ENCODE assay signal across 17 cellular contexts in genomic region chr4:88446124-88446523, GRCh38.
"Had no signal": no experiment of that assay in that cellular context is flagged by ENCODE, and none has a peak within 500 bp of the region (broad histone marks: within the 10 kb centered on the region; RNA-seq: fewer than 3 reads in every experiment).

No MANE protein-coding gene starts in this region.

- ATAC-seq: activated CD4-positive, alpha-beta T cell treated with anti-CD3 and anti-CD28 coated beads for 36 hours; body of pancreas; natural killer cell had no signal

- H3K79me2 ChIP-seq: parathyroid adenoma had no signal

- H2AFZ ChIP-seq: parathyroid adenoma had no signal

- H3K9ac ChIP-seq: parathyroid adenoma had no signal

- H3K27ac ChIP-seq: body of pancreas, neutrophil, parathyroid adenoma, transverse colon, VCaP had no signal

- H3K36me3 ChIP-seq: neutrophil, transverse colon had no signal

- H3K27me3 Mint-ChIP-seq: activated CD4-positive, alpha-beta memory T cell treated with anti-CD3 and anti-CD28 coated beads for 36 hours; activated CD4-positive, alpha-beta T cell treated with anti-CD3 and anti-CD28 coated beads for 36 hours; activated naive CD4-positive, alpha-beta T cell treated with anti-CD3 and anti-CD28 coated beads, Interleukin-2, amount 50 U/mL, for 24 hours; activated T-cell treated with anti-CD3 and anti-CD28 coated beads, Interleukin-2, amount 50 U/mL, for 24 hours had no signal

- H3K4me3 Mint-ChIP-seq: activated CD4-positive, alpha-beta memory T cell treated with anti-CD3 and anti-CD28 coated beads for 36 hours; activated CD4-positive, alpha-beta T cell treated with anti-CD3 and anti-CD28 coated beads for 36 hours; activated naive CD4-positive, alpha-beta T cell treated with anti-CD3 and anti-CD28 coated beads, Interleukin-2, amount 50 U/mL, for 24 hours; activated T-cell treated with anti-CD3 and anti-CD28 coated beads, Interleukin-2, amount 50 U/mL, for 24 hours; endodermal cell; natural killer cell had no signal

- H3K4me1 ChIP-seq: body of pancreas, parathyroid adenoma, transverse colon had no signal

- H3K27ac Mint-ChIP-seq: activated CD4-positive, alpha-beta memory T cell treated with anti-CD3 and anti-CD28 coated beads for 36 hours; activated CD4-positive, alpha-beta T cell treated with anti-CD3 and anti-CD28 coated beads for 36 hours; activated naive CD4-positive, alpha-beta T cell treated with anti-CD3 and anti-CD28 coated beads, Interleukin-2, amount 50 U/mL, for 24 hours; activated T-cell treated with anti-CD3 and anti-CD28 coated beads, Interleukin-2, amount 50 U/mL, for 24 hours; endodermal cell; natural killer cell had no signal

- H3K9me3 Mint-ChIP-seq: activated naive CD4-positive, alpha-beta T cell treated with anti-CD3 and anti-CD28 coated beads, Interleukin-2, amount 50 U/mL, for 24 hours; activated T-cell treated with anti-CD3 and anti-CD28 coated beads, Interleukin-2, amount 50 U/mL, for 24 hours; natural killer cell had no signal

- DNase-seq: activated CD4-positive, alpha-beta memory T cell treated with anti-CD3 and anti-CD28 coated beads for 36 hours; activated CD4-positive, alpha-beta T cell treated with anti-CD3 and anti-CD28 coated beads for 36 hours; activated effector memory CD4-positive, alpha-beta T cell treated with Interleukin-2 at 50 U/mL for 16 hours; activated T-cell treated with anti-CD3 and anti-CD28 coated beads, Interleukin-2, amount 50 U/mL, for 24 hours; body of pancreas; cerebellar nuclear complex; hippocampal formation; mesendoderm; natural killer cell; stimulated activated CD4-positive, alpha-beta T cell treated with anti-CD3 and anti-CD28 coated beads, Interleukin-2, amount 100 ng/mL, for 48 hours; stimulated activated naive CD4-positive, alpha-beta T cell; transverse colon had no signal

- H3K9me3 ChIP-seq: body of pancreas, neutrophil, transverse colon had no signal

- H3K27me3 ChIP-seq: body of pancreas, neutrophil, transverse colon had no signal

- H3K4me1 Mint-ChIP-seq: activated CD4-positive, alpha-beta T cell treated with anti-CD3 and anti-CD28 coated beads for 36 hours; activated naive CD4-positive, alpha-beta T cell treated with anti-CD3 and anti-CD28 coated beads, Interleukin-2, amount 50 U/mL, for 24 hours had no signal

- H3K4me3 ChIP-seq: body of pancreas, transverse colon had no signal

- H3K36me3 Mint-ChIP-seq: natural killer cell had no signal
